In the genomic region with DNA sequence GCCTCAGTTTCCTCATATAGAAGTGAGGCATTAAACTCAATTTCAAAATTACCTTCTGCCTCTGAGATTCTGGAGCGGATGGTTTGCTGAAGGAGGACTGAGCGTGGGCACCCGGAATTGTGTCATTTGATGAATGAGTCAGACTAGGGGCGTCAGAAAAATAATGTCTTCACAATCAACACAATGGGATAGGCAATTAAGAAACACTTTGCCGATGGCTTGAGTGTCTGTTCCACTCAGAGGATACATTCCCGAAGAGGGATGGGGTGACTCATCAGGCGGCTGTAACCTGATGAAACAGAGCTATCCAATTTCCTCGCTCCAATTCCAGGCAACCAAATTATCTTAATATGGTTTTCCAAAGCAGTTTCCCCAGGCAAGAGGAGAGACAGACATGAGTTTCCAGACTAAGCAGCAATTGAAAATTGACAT, we compare ENCODE assay signal across 9 cellular contexts.
A peak's percentile ranks its signal among the peaks of the same experiment; 100 is the strongest.
DNase-seq lines count a peak whose midpoint lies in the region; ATAC-seq lines count a peak whose summit lies in the region.
"Had no signal": no experiment of that assay in that cellular context is flagged by ENCODE, and none has a peak within 500 bp of the region (broad histone marks: within the 10 kb centered on the region; RNA-seq: fewer than 3 reads in every experiment).

No MANE protein-coding gene starts in this region.

- H3K27me3 Mint-ChIP-seq in activated naive CD4-positive, alpha-beta T cell treated with anti-CD3 and anti-CD28 coated beads, Interleukin-2, amount 50 U/mL, for 24 hours = no peaks in the 10 kb centered on the region

- DNase-seq in activated naive CD4-positive, alpha-beta T cell treated with Interleukin-2 at 50 U/mL for 16 hours = no peak
- DNase-seq in NCI-H774 (lab: John Stamatoyannopoulos, UW) (peak; percentile 19), fibroblast of gingiva (ENCODE audit: low read depth) (peak; percentile 83)
- no peak for DNase-seq in activated CD4-positive, alpha-beta T cell treated with anti-CD3 and anti-CD28 coated beads for 48 hours
- DNase-seq in activated T-cell treated with anti-CD3 and anti-CD28 coated beads, Interleukin-2, amount 50 U/mL, for 1 hour = no peak

- H3K4me3 Mint-ChIP-seq in activated naive CD4-positive, alpha-beta T cell treated with anti-CD3 and anti-CD28 coated beads, Interleukin-2, amount 50 U/mL, for 24 hours = no peak overlapping the region
- H3K4me3 Mint-ChIP-seq: memory B cell had no signal

- no peaks in the 10 kb centered on the region for H3K9me3 Mint-ChIP-seq in activated naive CD4-positive, alpha-beta T cell treated with anti-CD3 and anti-CD28 coated beads, Interleukin-2, amount 50 U/mL, for 24 hours
- H3K9me3 Mint-ChIP-seq: memory B cell had no signal

- H3K27ac Mint-ChIP-seq in activated naive CD4-positive, alpha-beta T cell treated with anti-CD3 and anti-CD28 coated beads, Interleukin-2, amount 50 U/mL, for 24 hours = peak overlapping the region; percentile 38
- H3K27ac Mint-ChIP-seq: memory B cell had no signal

- ATAC-seq in HG03108 (IDR thresholded peaks at IDR 0.05; ENCODE audit: unreplicated experiment) (no peak), GM19455 (IDR thresholded peaks at IDR 0.05; ENCODE audit: unreplicated experiment) (no peak)

- no peaks in the 10 kb centered on the region for H3K36me3 Mint-ChIP-seq in activated naive CD4-positive, alpha-beta T cell treated with anti-CD3 and anti-CD28 coated beads, Interleukin-2, amount 50 U/mL, for 24 hours
- H3K36me3 Mint-ChIP-seq: memory B cell had no signal

- peaks cover 4% of the 10 kb centered on the region for H3K4me1 Mint-ChIP-seq in activated naive CD4-positive, alpha-beta T cell treated with anti-CD3 and anti-CD28 coated beads, Interleukin-2, amount 50 U/mL, for 24 hours
- H3K4me1 Mint-ChIP-seq: memory B cell had no signal

Comparison
In these comparisons a context has a peak if more than half of its experiments do, and no peak if none do; other contexts are left out.
1. DNase-seq: peak in NCI-H774 (single experiment) and fibroblast of gingiva (single experiment); none in activated naive CD4-positive, alpha-beta T cell treated with Interleukin-2 at 50 U/mL for 16 hours (single experiment), activated CD4-positive, alpha-beta T cell treated with anti-CD3 and anti-CD28 coated beads for 48 hours (single experiment) and activated T-cell treated with anti-CD3 and anti-CD28 coated beads, Interleukin-2, amount 50 U/mL, for 1 hour (single experiment).